1 cellular context compared by ENCODE assay signal in genomic region chr12:49582840-49583239, GRCh38.
TF ChIP-seq lines count a peak whose summit lies in the region.

No MANE protein-coding gene starts in this region.

TF ChIP-seq in IMR-90, 13 proteins besides CTCF, POLR2A, EP300 and RAD21:
- TF ChIP-seq MXI1 (IDR thresholded peaks at IDR 0.05; ENCODE audit: borderline replicate concordance, low read depth, low read length) (no peak), NFE2L2 (IDR thresholded peaks at IDR 0.05; ENCODE audit: low read depth, low read length) (no peak), FOS (IDR thresholded peaks at IDR 0.05; ENCODE audit: low read depth, low read length) (no peak), SMC3 (IDR thresholded peaks at IDR 0.05; ENCODE audit: low read depth, low read length) (no peak), CEBPB (IDR thresholded peaks at IDR 0.05; ENCODE audit: low read depth, low read length) (no peak), CHD1 (IDR thresholded peaks at IDR 0.05; ENCODE audit: low read depth, low read length) (no peak), BHLHE40 (IDR thresholded peaks at IDR 0.05; ENCODE audit: low read depth, low read length) (no peak), USF2 (IDR thresholded peaks at IDR 0.05; ENCODE audit: low read depth, low read length) (no peak), MAZ (IDR thresholded peaks at IDR 0.05; ENCODE audit: borderline replicate concordance, low read depth, low read length) (no peak), MAFK (IDR thresholded peaks at IDR 0.05; ENCODE audit: low read depth, low read length) (no peak), RFX5 (IDR thresholded peaks at IDR 0.05; ENCODE audit: low read depth, low read length) (no peak), RCOR1 (IDR thresholded peaks at IDR 0.05; ENCODE audit: insufficient replicate concordance, low read length) (no peak)
- TF ChIP-seq, protein P1, sequence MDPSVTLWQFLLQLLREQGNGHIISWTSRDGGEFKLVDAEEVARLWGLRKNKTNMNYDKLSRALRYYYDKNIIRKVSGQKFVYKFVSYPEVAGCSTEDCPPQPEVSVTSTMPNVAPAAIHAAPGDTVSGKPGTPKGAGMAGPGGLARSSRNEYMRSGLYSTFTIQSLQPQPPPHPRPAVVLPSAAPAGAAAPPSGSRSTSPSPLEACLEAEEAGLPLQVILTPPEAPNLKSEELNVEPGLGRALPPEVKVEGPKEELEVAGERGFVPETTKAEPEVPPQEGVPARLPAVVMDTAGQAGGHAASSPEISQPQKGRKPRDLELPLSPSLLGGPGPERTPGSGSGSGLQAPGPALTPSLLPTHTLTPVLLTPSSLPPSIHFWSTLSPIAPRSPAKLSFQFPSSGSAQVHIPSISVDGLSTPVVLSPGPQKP (IDR thresholded peaks at IDR 0.05; ENCODE audit: borderline replicate concordance, low read depth, low read length), result no peak
